Comparison of ENCODE assay signal across 8 cellular contexts in the genomic region with DNA sequence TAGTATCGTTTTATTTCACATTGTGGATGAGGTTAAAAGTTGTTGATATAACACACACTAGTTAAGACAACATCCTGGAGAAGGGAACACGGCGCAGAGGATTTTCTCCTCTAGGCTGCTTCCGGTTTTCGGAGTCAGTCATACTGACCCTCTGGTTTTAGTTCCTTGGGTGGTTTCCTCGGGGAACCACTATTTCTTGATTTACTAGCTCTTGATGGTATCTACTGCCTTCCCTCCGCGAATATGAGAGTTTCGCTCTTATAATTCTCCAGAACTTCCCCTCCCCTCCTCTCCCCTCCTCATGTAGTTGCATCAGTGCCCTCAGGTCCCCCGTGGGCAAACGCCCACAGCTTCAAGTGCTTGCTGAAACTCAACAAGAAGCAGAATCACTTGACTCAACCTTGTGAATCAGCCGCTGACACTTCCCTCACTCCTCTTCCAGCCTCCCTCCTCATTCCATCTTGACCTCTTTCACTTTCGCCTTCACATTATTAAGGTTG. TPM values are rescaled to one million over a fixed set of nuclear protein-coding genes. Genes with fewer than 3 reads are reported as not detected.
DNase-seq lines count a peak whose midpoint lies in the region; ATAC-seq lines count a peak whose summit lies in the region.

No MANE protein-coding gene starts in this region.

- ATAC-seq in GM19025 (IDR thresholded peaks at IDR 0.05; ENCODE audit: low read depth, unreplicated experiment): peak; percentile 74
- ATAC-seq in HG03066 (IDR thresholded peaks at IDR 0.05; ENCODE audit: low read depth, unreplicated experiment): peak; percentile 71
- ATAC-seq in activated CD8-positive, alpha-beta T cell treated with anti-CD3 and anti-CD28 coated beads, Interleukin-2, amount 10 ng/mL, durations not matched to agents 7 days and 5 days: peak; percentile 54
- no peak for ATAC-seq in HG03159 (IDR thresholded peaks at IDR 0.05; ENCODE audit: unreplicated experiment)

- POLR2A ChIA-PET in activated CD8-positive, alpha-beta T cell treated with anti-CD3 and anti-CD28 coated beads, Interleukin-2, amount 10 ng/mL, durations not matched to agents 7 days and 5 days (lab: Charles Lee): no interaction called here

- no peaks in the 10 kb centered on the region for H3K36me3 Mint-ChIP-seq in activated CD8-positive, alpha-beta T cell treated with anti-CD3 and anti-CD28 coated beads, Interleukin-2, amount 10 ng/mL, durations not matched to agents 7 days and 5 days (ENCODE audit: low read depth)

- peak; percentile 34 for DNase-seq in activated CD8-positive, alpha-beta T cell treated with anti-CD3 and anti-CD28 coated beads, Interleukin-2, amount 10 ng/mL, durations not matched to agents 7 days and 5 days
- DNase-seq in pons (ENCODE audit: low spot score): peak; percentile 71
- DNase-seq in NCI-H2171 (lab: John Stamatoyannopoulos, UW): no peak
- no peak for DNase-seq in Kasumi-1 (lab: John Stamatoyannopoulos, UW)
- DNase-seq in iPS-NIHi11 (ENCODE audit: low spot score): no peak

- H3K27ac Mint-ChIP-seq in activated CD8-positive, alpha-beta T cell treated with anti-CD3 and anti-CD28 coated beads, Interleukin-2, amount 10 ng/mL, durations not matched to agents 7 days and 5 days: peak overlapping the region; percentile 60

- H3K4me3 Mint-ChIP-seq in activated CD8-positive, alpha-beta T cell treated with anti-CD3 and anti-CD28 coated beads, Interleukin-2, amount 10 ng/mL, durations not matched to agents 7 days and 5 days: peak overlapping the region; percentile 61

- H3K9me3 Mint-ChIP-seq in activated CD8-positive, alpha-beta T cell treated with anti-CD3 and anti-CD28 coated beads, Interleukin-2, amount 10 ng/mL, durations not matched to agents 7 days and 5 days (ENCODE audit: insufficient read depth): no peaks in the 10 kb centered on the region

- peaks cover 34% of the 10 kb centered on the region for H3K4me1 Mint-ChIP-seq in activated CD8-positive, alpha-beta T cell treated with anti-CD3 and anti-CD28 coated beads, Interleukin-2, amount 10 ng/mL, durations not matched to agents 7 days and 5 days (ENCODE audit: low read depth)

- H3K27me3 Mint-ChIP-seq in activated CD8-positive, alpha-beta T cell treated with anti-CD3 and anti-CD28 coated beads, Interleukin-2, amount 10 ng/mL, durations not matched to agents 7 days and 5 days (ENCODE audit: low read depth): peaks cover 29% of the 10 kb centered on the region

- CTCF ChIA-PET in activated CD8-positive, alpha-beta T cell treated with anti-CD3 and anti-CD28 coated beads, Interleukin-2, amount 10 ng/mL, durations not matched to agents 7 days and 5 days (lab: Charles Lee): interaction anchor here (0.7 to 2.0 kb wide), 6 partner anchors 10 to 72 kb away, joined by 3 to 8 read pairs (median 5); no protein-coding TSS in a partner anchor

RNA-seq across cellular contexts. Expression of gene APOBEC3A, which starts 15.9 kb away (rescaled TPM):
- not detected for total RNA-seq in activated CD8-positive, alpha-beta T cell treated with anti-CD3 and anti-CD28 coated beads, Interleukin-2, amount 10 ng/mL, durations not matched to agents 7 days and 5 days

RNA-seq across cellular contexts. Expression of gene APOBEC3B, which starts 40.6 kb away (rescaled TPM):
- total RNA-seq in activated CD8-positive, alpha-beta T cell treated with anti-CD3 and anti-CD28 coated beads, Interleukin-2, amount 10 ng/mL, durations not matched to agents 7 days and 5 days: 10 to 100 TPM; 12.1 to 13.3 TPM

Comparison
In these comparisons a context has a peak if more than half of its experiments do, and no peak if none do; other contexts are left out.
1. DNase-seq: peak in activated CD8-positive, alpha-beta T cell treated with anti-CD3 and anti-CD28 coated beads, Interleukin-2, amount 10 ng/mL, durations not matched to agents 7 days and 5 days (single experiment) and pons (single experiment); none in NCI-H2171 (single experiment), Kasumi-1 (0 of 2) and iPS-NIHi11 (single experiment).